ENCODE assay signal across 12 cellular contexts in genomic region chr10:28249512-28249911, GRCh38. TPM values are rescaled to one million over a fixed set of nuclear protein-coding genes. Genes with fewer than 3 reads are reported as not detected.
A peak's percentile ranks its signal among the peaks of the same experiment; 100 is the strongest.
DNase-seq lines count a peak whose midpoint lies in the region; ATAC-seq and TF ChIP-seq lines count a peak whose summit lies in the region.
"Had no signal": no experiment of that assay in that cellular context is flagged by ENCODE, and none has a peak within 500 bp of the region (broad histone marks: within the 10 kb centered on the region; RNA-seq: fewer than 3 reads in every experiment).

No MANE protein-coding gene starts in this region.

- TF ChIP-seq CTCF in HCT116 (IDR thresholded peaks at IDR 0.05 in 2 of 3, conservative IDR thresholded peaks at IDR 0.05 in 1 of 3; ENCODE audit: borderline replicate concordance in 1 of 3, insufficient read depth in 1 of 3, low read depth in 2 of 3, low read length in 2 of 3) (no peak), WTC11 (IDR thresholded peaks at IDR 0.05) (no peak), glutamatergic neuron (IDR thresholded peaks at IDR 0.05; ENCODE audit: partially characterized antibody, unreplicated experiment) (no peak), thoracic aorta (IDR thresholded peaks at IDR 0.05) (no peak)

- POLR2A ChIA-PET in HCT116 (lab: Charles Lee) = interaction anchor here (1.2 kb wide), 1 partner anchor 9 kb away, joined by 3 read pairs; no protein-coding TSS in a partner anchor
- POLR2A ChIA-PET in WTC11 (lab: Charles Lee) = no interaction called here

- H3K36me3 ChIP-seq in HCT116 (ENCODE audit: control insufficient read depth in 1 of 2, insufficient read depth in 2 of 2, low read length in 2 of 2) (no peaks in the 10 kb centered on the region; a peak in 1 of 4 replicates), thoracic aorta (no peaks in the 10 kb centered on the region)
- H3K36me3 ChIP-seq: BLaER1 had no signal

- no peaks in the 10 kb centered on the region for H4K20me1 ChIP-seq in HCT116 (ENCODE audit: insufficient read depth)
- H4K20me1 ChIP-seq: BLaER1 had no signal

- no peak overlapping the region for H3K4me2 ChIP-seq in HCT116 (ENCODE audit: low read length)
- H3K4me2 ChIP-seq: BLaER1 had no signal

- H3K4me3 ChIP-seq in HCT116 (replicated peaks in 1 of 2; ENCODE audit: low read depth in 1 of 2, low read length in 2 of 2) (no peak overlapping the region), thoracic aorta (no peak overlapping the region)
- H3K4me3 ChIP-seq: BLaER1, GM23248 had no signal

- H3K27ac Mint-ChIP-seq in WTC11 (no peak overlapping the region), glutamatergic neuron (ENCODE audit: unreplicated experiment) (peak overlapping the region; percentile 36)

- H3K4me3 Mint-ChIP-seq in WTC11 (no peak overlapping the region), glutamatergic neuron (ENCODE audit: unreplicated experiment) (no peak overlapping the region)
- H3K4me3 Mint-ChIP-seq: CD8-positive, alpha-beta memory T cell had no signal

- no peaks in the 10 kb centered on the region for H3K27me3 ChIP-seq in HCT116 (ENCODE audit: insufficient read depth, low read length)
- no peaks in the 10 kb centered on the region for H3K27me3 ChIP-seq in thoracic aorta (replicated peaks; ENCODE audit: insufficient read depth)
- H3K27me3 ChIP-seq: BLaER1 had no signal

- TF ChIP-seq POLR2A in HCT116 (IDR thresholded peaks at IDR 0.05; ENCODE audit: borderline replicate concordance, extremely low read depth, insufficient read depth, insufficient read length) = no peak

- H3K9me3 Mint-ChIP-seq in WTC11 (no peaks in the 10 kb centered on the region), glutamatergic neuron (ENCODE audit: unreplicated experiment) (peaks cover 16% of the 10 kb centered on the region)

- peaks cover 57 to 88% of the 10 kb centered on the region in 2 experiments for H3K4me1 ChIP-seq in HCT116 (ENCODE audit: control insufficient read depth in 1 of 2, insufficient read depth in 2 of 2, low read length in 2 of 2)
- peaks cover 32 to 61% of the 10 kb centered on the region in 2 donors for H3K4me1 ChIP-seq in thoracic aorta (ENCODE audit: control insufficient read depth in 1 of 2, low read depth in 2 of 2)

- H2AFZ ChIP-seq in HCT116 (ENCODE audit: low read depth, low read length, poor library complexity, severe bottlenecking) = no peak overlapping the region
- H2AFZ ChIP-seq: GM23248 had no signal

- CTCF ChIA-PET in HCT116 (lab: Charles Lee) (interaction anchor here (2.5 kb wide), 1 partner anchor 131 kb away, joined by 9 read pairs; no protein-coding TSS in a partner anchor), WTC11 (lab: Charles Lee) (interaction anchor here (1.5 kb wide), 1 partner anchor 54 kb away, joined by 3 read pairs; the partner anchor contains the start of gene MPP7)

- H3K79me2 ChIP-seq in HCT116 (ENCODE audit: insufficient read depth, low read length) = 0 out of 2 replicates have a peak, but pooled peaks cover 8% of the 10 kb centered on the region

- RAD21 ChIA-PET in HCT116 (lab: Charles Lee; ENCODE audit: low non-redundant PET in 1 of 2, low total read pairs in 2 of 2, uncharacterized antibody in 2 of 2, unreplicated experiment in 2 of 2) = interaction anchor here in 1 of 2 experiments (2.7 kb wide), 1 partner anchor 144 kb away, joined by 13 read pairs; no protein-coding TSS in a partner anchor

- H3K36me3 Mint-ChIP-seq in WTC11 (no peaks in the 10 kb centered on the region), glutamatergic neuron (ENCODE audit: unreplicated experiment) (peaks cover 6% of the 10 kb centered on the region)

- no peaks in the 10 kb centered on the region for H3K9me2 ChIP-seq in HCT116 (ENCODE audit: insufficient read depth)

- no peaks in the 10 kb centered on the region for H3K27me3 Mint-ChIP-seq in WTC11 (ENCODE audit: low read depth)
- H3K27me3 Mint-ChIP-seq in glutamatergic neuron (ENCODE audit: unreplicated experiment) = peaks cover 4% of the 10 kb centered on the region
- H3K27me3 Mint-ChIP-seq: CD8-positive, alpha-beta memory T cell had no signal

- no peak for TF ChIP-seq RAD21 in HCT116 (IDR thresholded peaks at IDR 0.05; ENCODE audit: low read depth)

- H3K27ac ChIP-seq in HCT116 (ENCODE audit: low read depth, low read length) (peak overlapping the region; percentile 39), thoracic aorta (peak overlapping the region; percentile 42 to 81)
- H3K27ac ChIP-seq: BLaER1, GM23248 had no signal

- no TSS peak for BruUV-seq in HCT116 (replicated peaks; lab: Mats Ljungman, UMichigan)

- H3K4me1 Mint-ChIP-seq in WTC11 (peaks cover 7% of the 10 kb centered on the region), glutamatergic neuron (ENCODE audit: low read depth, unreplicated experiment) (peaks cover 33% of the 10 kb centered on the region)

- intact Hi-C loops in HCT116 (cut with micrococcal nuclease) = loop anchor here (10.0 kb wide), 1 partner anchor 125 kb away; no protein-coding TSS in a partner anchor

- DNase-seq in HCT116 (ENCODE audit: low read depth, low spot score) (no peak), WTC11 (ENCODE audit: low spot score) (no peak), glutamatergic neuron (no peak), thoracic aorta (ENCODE audit: low spot score) (no peak), DMS153 (lab: John Stamatoyannopoulos, UW) (no peak), NCI-H2107 treated with DMSO at 0.1 percent for 48 hours (lab: John Stamatoyannopoulos, UW; ENCODE audit: unreplicated experiment) (no peak)
- no peak for DNase-seq in stimulated activated CD4-positive, alpha-beta T cell treated with anti-CD3 and anti-CD28 coated beads, Interleukin-1b, Interleukin-23, amount 100 ng/mL, for 48 hours
- DNase-seq: 8988T; AML-193; CD8-positive, alpha-beta memory T cell; GM23248 had no signal

- no peak overlapping the region for H3K9ac ChIP-seq in HCT116 (ENCODE audit: low read length)
- H3K9ac ChIP-seq: BLaER1, GM23248 had no signal

- no peak for ATAC-seq in HCT116
- peak; percentile 36; the same call in 1 of the 2 replicates for ATAC-seq in WTC11
- ATAC-seq in thoracic aorta (ENCODE audit: insufficient number of reproducible peaks, low FRiP score, low read depth) = no peak

- H3K9me3 ChIP-seq in HCT116 (ENCODE audit: control insufficient read depth in 1 of 2, insufficient read depth in 1 of 2, low read depth in 1 of 2, low read length in 2 of 2) = no peaks in the 10 kb centered on the region
- no peaks in the 10 kb centered on the region for H3K9me3 ChIP-seq in thoracic aorta

TF ChIP-seq in HCT116, 20 proteins besides CTCF, POLR2A, EP300 and RAD21 (continues in another document):
- TF ChIP-seq EGR1 (IDR thresholded peaks at IDR 0.05; ENCODE audit: low read depth) = no peak
- no peak for TF ChIP-seq ZFX (IDR thresholded peaks at IDR 0.05)
- no peak for TF ChIP-seq YY1 (IDR thresholded peaks at IDR 0.05; ENCODE audit: extremely low read depth, insufficient replicate concordance, low read depth, low read length)
- no peak for TF ChIP-seq SRF (IDR thresholded peaks at IDR 0.05; ENCODE audit: low read depth)
- TF ChIP-seq POLR2AphosphoS5 (IDR thresholded peaks at IDR 0.05; ENCODE audit: low read depth, low read length) = no peak
- no peak for TF ChIP-seq EZH2 (IDR thresholded peaks at IDR 0.05)
- TF ChIP-seq CEBPB (IDR thresholded peaks at IDR 0.05; ENCODE audit: low read depth) = no peak
- TF ChIP-seq EZH2phosphoT487 (IDR thresholded peaks at IDR 0.05; ENCODE audit: borderline replicate concordance) = no peak
- TF ChIP-seq ZBTB33 (IDR thresholded peaks at IDR 0.05; ENCODE audit: extremely low read depth, insufficient replicate concordance, low read length) = no peak

TF ChIP-seq in WTC11, 78 proteins besides CTCF, POLR2A, EP300 and RAD21 (continues in another document):
- TF ChIP-seq USF1 (CRISPR knock-in tag; IDR thresholded peaks at IDR 0.05) = no peak
- no peak for TF ChIP-seq ATF2 (CRISPR knock-in tag; IDR thresholded peaks at IDR 0.05; ENCODE audit: borderline replicate concordance, low read depth)

RNA-seq across cellular contexts. Expression of gene MPP7, which starts 53.4 kb away (rescaled TPM):
- total RNA-seq in HCT116 (2021; ENCODE audit: unreplicated experiment) (64.5 TPM), WTC11 (2021) (7.7 to 9.8 TPM (median 9.1 TPM) in 3 replicates), glutamatergic neuron (ENCODE audit: unreplicated experiment) (19.0 TPM), thoracic aorta (10 to 100 TPM; 28.2 to 48.5 TPM)
- polyA plus RNA-seq in HCT116 (2012) = 24.3 and 29.5 TPM in 2 replicates
